In genomic region chrX:150831863-150832262, GRCh38 we compare ENCODE assay signal across 23 cellular contexts.
"Had no signal": no experiment of that assay in that cellular context is flagged by ENCODE, and none has a peak within 500 bp of the region (broad histone marks: within the 10 kb centered on the region; RNA-seq: fewer than 3 reads in every experiment).

No MANE protein-coding gene starts in this region.

- H3K27me3 Mint-ChIP-seq: naive B cell had no signal

- H3K4me1 ChIP-seq: colonic mucosa, heart right ventricle, sigmoid colon, stomach, transverse colon had no signal

- H3K9me3 ChIP-seq: colonic mucosa, sigmoid colon, thoracic aorta, transverse colon had no signal

- H3K27ac ChIP-seq: colonic mucosa, heart right ventricle, sigmoid colon, skin epidermis, stomach, thoracic aorta, transverse colon had no signal

- H3K27ac Mint-ChIP-seq: endodermal cell, nephron had no signal

- H3K36me3 ChIP-seq: colonic mucosa, thoracic aorta, transverse colon had no signal

- DNase-seq: cerebellar nuclear complex; colonic mucosa; dermis blood vessel endothelial cell; endodermal cell; erythroblast; heart right ventricle; hypothalamus; islet precursor cell; left ventricle myocardium superior; mesendoderm; naive B cell; posterior cingulate gyrus; sigmoid colon; stimulated activated CD4-positive, alpha-beta T cell treated with anti-CD3 and anti-CD28 coated beads, Interleukin-12 subunit alpha, Interleukin-12 subunit beta, amount 100 ng/mL, for 4 hours; stimulated activated naive CD4-positive, alpha-beta T cell; stomach; substantia nigra; transverse colon had no signal

- H3K4me3 Mint-ChIP-seq: endodermal cell, naive B cell, nephron had no signal

- H3K4me1 Mint-ChIP-seq: endodermal cell, naive B cell, nephron had no signal

- H3K27me3 ChIP-seq: colonic mucosa, heart right ventricle, sigmoid colon, stomach, transverse colon had no signal

- H3K4me3 ChIP-seq: colonic mucosa, heart right ventricle, sigmoid colon, skin epidermis, stomach, thoracic aorta, transverse colon had no signal

- ATAC-seq: heart right ventricle, left ventricle myocardium superior had no signal

- FAIRE-seq: endothelial cell of umbilical vein, frontal cortex had no signal
